Comparison of ENCODE assay signal across 6 cellular contexts in genomic region chr6:25254671-25255070, GRCh38.
"Had no signal": no experiment of that assay in that cellular context is flagged by ENCODE, and none has a peak within 500 bp of the region (broad histone marks: within the 10 kb centered on the region; RNA-seq: fewer than 3 reads in every experiment).

No MANE protein-coding gene starts in this region.

- H3K4me2 ChIP-seq: GM23338 had no signal

- DNase-seq: H9, HCEC 1CT, KBM-7 had no signal

- ATAC-seq: GM23338, HepG2 had no signal

- H2AFZ ChIP-seq: GM23338 had no signal

- H3K4me3 ChIP-seq: GM23338 had no signal

- H3K27ac ChIP-seq: HL-60 had no signal
